9 cellular contexts compared by ENCODE assay signal in the genomic region with DNA sequence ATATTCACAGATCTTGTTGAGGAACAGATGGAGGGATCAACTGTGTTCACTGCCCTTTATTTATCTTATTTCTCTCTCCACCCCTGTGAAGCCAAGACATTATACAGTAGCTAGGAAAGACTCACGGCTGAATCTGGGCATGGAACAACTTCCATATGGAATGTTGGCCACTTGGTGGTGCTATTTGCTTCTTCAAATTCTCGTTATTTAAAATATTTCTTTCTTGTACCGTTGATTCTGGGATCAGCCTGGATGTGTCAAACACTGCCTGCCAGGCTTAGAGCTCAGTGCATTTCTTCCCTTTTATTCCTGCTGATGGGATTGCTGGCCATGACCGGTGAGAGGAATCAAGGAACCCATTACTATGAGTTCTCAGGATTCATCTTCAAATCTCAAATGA. TPM values are rescaled to one million over a fixed set of nuclear protein-coding genes. Genes with fewer than 3 reads are reported as not detected.
DNase-seq lines count a peak whose midpoint lies in the region; ATAC-seq and FAIRE-seq lines count a peak whose summit lies in the region.
"Had no signal": no experiment of that assay in that cellular context is flagged by ENCODE, and none has a peak within 500 bp of the region (broad histone marks: within the 10 kb centered on the region; RNA-seq: fewer than 3 reads in every experiment).

No MANE protein-coding gene starts in this region.

- no peaks in the 10 kb centered on the region for H3K9me3 ChIP-seq in mesenchymal stem cell (ENCODE audit: control insufficient read depth, low read length)
- H3K9me3 ChIP-seq: BLaER1 treated with 17β-estradiol and CSF1 and Interleukin-3, amounts not matched to agents 10 nM and 100 nM had no signal

- H4K91ac ChIP-seq in mesenchymal stem cell (ENCODE audit: low read length), result no peak overlapping the region

- FAIRE-seq in endometrium (lab: Jason Lieb, UNC), result peak; percentile 66

- no peak overlapping the region for H3K23ac ChIP-seq in mesenchymal stem cell (ENCODE audit: low read length in 2 of 2)

- no peaks in the 10 kb centered on the region for H3K36me3 ChIP-seq in mesenchymal stem cell (ENCODE audit: control insufficient read depth in 1 of 2, insufficient read depth in 2 of 2, low read depth in 1 of 2, low read length in 2 of 2)
- H3K36me3 ChIP-seq: BLaER1 treated with 17β-estradiol and CSF1 and Interleukin-3, amounts not matched to agents 10 nM and 100 nM had no signal

- 2% methylated on average over 3 of the region's 4 CpGs for WGBS in mesenchymal stem cell

- no peak overlapping the region for H4K8ac ChIP-seq in mesenchymal stem cell (ENCODE audit: low read length)

- H3K4ac ChIP-seq in mesenchymal stem cell (ENCODE audit: low read depth in 1 of 2, low read length in 2 of 2), result no peak overlapping the region

- no peak overlapping the region for H2AFZ ChIP-seq in mesenchymal stem cell (ENCODE audit: low read depth, low read length)

- H3K79me1 ChIP-seq in mesenchymal stem cell (replicated peaks; ENCODE audit: low read length, poor library complexity, severe bottlenecking), result no peaks in the 10 kb centered on the region

- no peaks in the 10 kb centered on the region for H3K4me1 ChIP-seq in mesenchymal stem cell (ENCODE audit: control insufficient read depth, insufficient read depth, low read depth, low read length)

- no peak overlapping the region for H2BK15ac ChIP-seq in mesenchymal stem cell (ENCODE audit: low read depth, poor library complexity, severe bottlenecking)

- no peak for ATAC-seq in HG03175 (IDR thresholded peaks at IDR 0.05; ENCODE audit: unreplicated experiment)

- no peak overlapping the region for H3K14ac ChIP-seq in mesenchymal stem cell (ENCODE audit: low read length in 2 of 2)

- no peak overlapping the region for H3K4me3 ChIP-seq in mesenchymal stem cell (ENCODE audit: insufficient read depth in 1 of 2, low read depth in 1 of 2, low read length in 2 of 2)
- H3K4me3 ChIP-seq: BLaER1 treated with 17β-estradiol and CSF1 and Interleukin-3, amounts not matched to agents 10 nM and 100 nM had no signal

- no peak overlapping the region for H2BK12ac ChIP-seq in mesenchymal stem cell (ENCODE audit: low read length in 2 of 2)

- no peak overlapping the region for H2BK5ac ChIP-seq in mesenchymal stem cell (ENCODE audit: low read depth, low read length, poor library complexity, severe bottlenecking)

- no peak overlapping the region for H3K18ac ChIP-seq in mesenchymal stem cell (ENCODE audit: low read depth in 1 of 2, low read length in 2 of 2)

- H3K27ac ChIP-seq in mesenchymal stem cell (ENCODE audit: low read length, poor library complexity, severe bottlenecking), result no peak overlapping the region
- H3K27ac ChIP-seq: BLaER1 treated with 17β-estradiol and CSF1 and Interleukin-3, amounts not matched to agents 10 nM and 100 nM had no signal

- H2BK120ac ChIP-seq in mesenchymal stem cell (ENCODE audit: low read depth, low read length), result no peak overlapping the region

- peaks cover 0 to 5% of the 10 kb centered on the region in 2 experiments for H3K27me3 ChIP-seq in mesenchymal stem cell (ENCODE audit: control insufficient read depth in 1 of 2, insufficient read depth in 1 of 2, low read length in 2 of 2)
- H3K27me3 ChIP-seq: BLaER1 treated with 17β-estradiol and CSF1 and Interleukin-3, amounts not matched to agents 10 nM and 100 nM had no signal

- in situ Hi-C loops in KBM-7 (cut with MboI; ENCODE audit: low pct_unique_long_range_greater_than_20kb, low sequenced_read_pairs), result no loop called here

- H3K4me2 ChIP-seq in mesenchymal stem cell (ENCODE audit: low read length, poor library complexity, severe bottlenecking), result no peak overlapping the region
- H3K4me2 ChIP-seq: BLaER1 treated with 17β-estradiol and CSF1 and Interleukin-3, amounts not matched to agents 10 nM and 100 nM had no signal

- no peak overlapping the region for H2AK5ac ChIP-seq in mesenchymal stem cell (ENCODE audit: low read length, severe bottlenecking)

- H3K9ac ChIP-seq in mesenchymal stem cell (ENCODE audit: low read length), result no peak overlapping the region
- H3K9ac ChIP-seq: BLaER1 treated with 17β-estradiol and CSF1 and Interleukin-3, amounts not matched to agents 10 nM and 100 nM had no signal

- DNase-seq in NCI-H1417 (lab: John Stamatoyannopoulos, UW) (peak; percentile 27 to 69 (median 52)), NCI-H1417 treated with DMSO at 0.1 percent for 48 hours (lab: John Stamatoyannopoulos, UW) (no peak), KBM-7 (peak; percentile 74), SK-N-DZ (ENCODE audit: low spot score) (peak; percentile 59), mesenchymal stem cell (peak; percentile 57), NCI-H1436 (lab: John Stamatoyannopoulos, UW) (no peak)

RNA-seq across cellular contexts. Expression of a gene that starts 17.5 kb away (rescaled TPM):
- 4.3 and 6.2 TPM in 2 replicates for polyA plus RNA-seq in SK-N-DZ (2014; cell fraction: cytosol; rRNA removed)
- polyA plus RNA-seq in SK-N-DZ (2014; cell fraction: nucleus; rRNA removed), result 7.3 and 8.1 TPM in 2 replicates
- 0.01 TPM for polyA plus RNA-seq in mesenchymal stem cell (2013, experiment 1 of 2)
- not detected for polyA plus RNA-seq in mesenchymal stem cell (2013, experiment 2 of 2)

RNA-seq across cellular contexts. Expression of a gene that starts 55.7 kb away (rescaled TPM):
- 0.40 and 1.1 TPM in 2 replicates for polyA plus RNA-seq in SK-N-DZ (2014; cell fraction: cytosol; rRNA removed)
- 0.58 and 1.4 TPM in 2 replicates for polyA plus RNA-seq in SK-N-DZ (2014; cell fraction: nucleus; rRNA removed)
- not detected for polyA plus RNA-seq in mesenchymal stem cell (2013, experiment 1 of 2)
- polyA plus RNA-seq in mesenchymal stem cell (2013, experiment 2 of 2), result not detected

Comparison
In these comparisons a context has a peak if more than half of its experiments do, and no peak if none do; other contexts are left out.
1. DNase-seq: peak in NCI-H1417 (3 of 3), KBM-7 (single experiment), SK-N-DZ (single experiment) and mesenchymal stem cell (single experiment); none in NCI-H1417 treated with DMSO at 0.1 percent for 48 hours (single experiment) and NCI-H1436 (single experiment).